Comparison of ENCODE assay signal across 8 cellular contexts in the genomic region with DNA sequence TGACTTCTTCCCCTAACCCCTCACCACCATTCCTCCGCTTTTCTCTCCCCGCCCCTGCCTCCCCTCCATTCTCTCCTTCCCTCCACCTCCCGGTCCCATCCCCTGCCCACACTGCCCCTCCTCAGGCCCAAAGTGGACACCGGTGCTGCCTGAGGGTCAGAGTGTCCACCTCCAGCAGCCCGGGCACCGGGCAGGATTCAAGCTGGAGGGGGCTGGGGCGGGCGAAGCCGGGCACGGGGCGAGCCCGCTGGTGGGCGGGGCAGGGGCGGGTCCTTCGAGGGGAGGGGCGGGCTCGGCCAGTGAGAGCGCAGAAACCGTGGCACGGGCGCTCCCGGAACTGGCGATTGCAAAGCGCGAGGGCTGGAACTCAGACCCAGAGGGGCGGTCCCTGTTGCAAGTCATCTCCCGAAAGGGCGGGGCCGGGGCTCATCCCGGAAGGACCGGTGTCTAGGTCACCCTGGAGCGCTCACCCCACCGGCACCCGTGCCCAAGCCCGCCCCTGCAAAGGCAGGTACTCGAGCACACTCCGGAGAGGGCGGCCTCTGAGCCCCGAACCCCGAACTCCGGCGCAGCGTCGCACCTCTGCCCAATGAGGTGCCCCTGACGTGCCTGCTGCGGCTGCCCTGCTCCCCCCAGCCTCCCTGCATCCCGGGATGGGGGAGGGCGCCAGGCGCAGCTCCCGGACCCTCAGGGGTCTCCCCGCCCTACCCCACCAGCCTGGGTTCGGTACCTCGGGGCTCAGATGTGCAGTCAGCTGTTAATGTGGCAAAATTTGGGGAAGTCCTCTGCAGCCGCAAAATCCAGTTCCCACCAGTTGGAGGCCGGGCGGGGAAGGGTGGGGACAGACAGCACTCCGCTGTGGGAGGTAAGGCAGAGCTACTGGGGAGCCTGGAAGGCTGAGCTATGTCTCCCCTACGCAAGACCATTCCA. TPM values are rescaled to one million over a fixed set of nuclear protein-coding genes. Genes with fewer than 3 reads are reported as not detected.
DNase-seq lines count a peak whose midpoint lies in the region; ATAC-seq lines count a peak whose summit lies in the region.

No MANE protein-coding gene starts in this region.

- DNase-seq in GM19240 (ENCODE audit: insufficient read length, low spot score) (peak; percentile 99), NCI-H748 (lab: John Stamatoyannopoulos, UW; ENCODE audit: unreplicated experiment) (peak; percentile 96), medulla oblongata (ENCODE audit: extremely low spot score) (peak; percentile 83)
- peak; percentile 98 for DNase-seq in activated CD4-positive, alpha-beta memory T cell treated with anti-CD3 and anti-CD28 coated beads for 36 hours
- DNase-seq in stimulated activated CD8-positive, alpha-beta memory T cell treated with anti-CD3 and anti-CD28 coated beads, Interleukin-12 subunit alpha, Interleukin-12 subunit beta, amount 100 ng/mL, for 1 hour (ENCODE audit: low read depth): peak; percentile 81

- H3K27ac ChIP-seq in BLaER1 treated with 17β-estradiol and CSF1 and Interleukin-3, amounts not matched to agents 10 nM and 100 nM: peak overlapping the region; percentile 65 to 85 (median 78); a peak in 21 of 22 replicates
- no peak overlapping the region for H3K27ac ChIP-seq in ectodermal cell (ENCODE audit: insufficient read depth, low read depth, low read length, poor library complexity, severe bottlenecking)

- H3K27me3 Mint-ChIP-seq in activated CD4-positive, alpha-beta memory T cell treated with anti-CD3 and anti-CD28 coated beads for 36 hours: no peaks in the 10 kb centered on the region

- H3K4me3 Mint-ChIP-seq in activated CD4-positive, alpha-beta memory T cell treated with anti-CD3 and anti-CD28 coated beads for 36 hours: peak overlapping the region; percentile 71

- POLR2A ChIA-PET in activated CD4-positive, alpha-beta memory T cell treated with anti-CD3 and anti-CD28 coated beads for 36 hours (lab: Charles Lee): interaction anchor here (0.9 to 1.1 kb wide), 2 partner anchors 15 to 17 kb away, joined by 3 read pairs; no protein-coding TSS in a partner anchor

- peaks cover 60 to 74% (median 69%) of the 10 kb centered on the region in 10 experiments for H3K4me1 ChIP-seq in BLaER1 treated with 17β-estradiol and CSF1 and Interleukin-3, amounts not matched to agents 10 nM and 100 nM
- peaks cover 9% of the 10 kb centered on the region for H3K4me1 ChIP-seq in ectodermal cell (ENCODE audit: control insufficient read depth, insufficient read depth, low read length)

- H3K27ac Mint-ChIP-seq in activated CD4-positive, alpha-beta memory T cell treated with anti-CD3 and anti-CD28 coated beads for 36 hours: peak overlapping the region; percentile 62

- H3K4me1 Mint-ChIP-seq in activated CD4-positive, alpha-beta memory T cell treated with anti-CD3 and anti-CD28 coated beads for 36 hours (ENCODE audit: low read depth): peaks cover 32% of the 10 kb centered on the region

- H3K9me3 ChIP-seq in BLaER1 treated with 17β-estradiol and CSF1 and Interleukin-3, amounts not matched to agents 10 nM and 100 nM (replicated peaks in 1 of 11): peaks cover 0 to 11% (median 0%) of the 10 kb centered on the region in 11 experiments; a peak in 7 of 22 replicates
- H3K9me3 ChIP-seq in ectodermal cell (ENCODE audit: control insufficient read depth, low read length): no peaks in the 10 kb centered on the region

- H3K4me2 ChIP-seq in BLaER1 treated with 17β-estradiol and CSF1 and Interleukin-3, amounts not matched to agents 10 nM and 100 nM: peak overlapping the region; percentile 92 to 99 (median 97)

- peak; percentile 89 for ATAC-seq in HG03442 (IDR thresholded peaks at IDR 0.05; ENCODE audit: unreplicated experiment)

- H4K20me1 ChIP-seq in BLaER1 treated with 17β-estradiol and CSF1 and Interleukin-3, amounts not matched to agents 10 nM and 100 nM: peaks cover 0 to 15% (median 0%) of the 10 kb centered on the region in 11 experiments; a peak in 4 of 22 replicates

- peak overlapping the region; percentile 66 to 82 (median 79) for H3K9ac ChIP-seq in BLaER1 treated with 17β-estradiol and CSF1 and Interleukin-3, amounts not matched to agents 10 nM and 100 nM

- intact Hi-C loops in activated CD4-positive, alpha-beta memory T cell treated with anti-CD3 and anti-CD28 coated beads for 36 hours (cut with micrococcal nuclease): loop anchor here (1.0 kb wide), 1 partner anchor 28 kb away; no protein-coding TSS in a partner anchor

- peaks cover 0 to 33% (median 0%) of the 10 kb centered on the region in 11 experiments; a peak in 9 of 22 replicates for H3K36me3 ChIP-seq in BLaER1 treated with 17β-estradiol and CSF1 and Interleukin-3, amounts not matched to agents 10 nM and 100 nM
- H3K36me3 ChIP-seq in ectodermal cell (ENCODE audit: control insufficient read depth, insufficient read depth, low read length): no peaks in the 10 kb centered on the region

- CTCF ChIA-PET in activated CD4-positive, alpha-beta memory T cell treated with anti-CD3 and anti-CD28 coated beads for 36 hours (lab: Charles Lee): interaction anchor here (1.3 to 4.8 kb wide), 5 partner anchors 10 to 370 kb away, joined by 8 to 43 read pairs (median 10); a partner anchor contains a TSS

- H3K4me3 ChIP-seq in BLaER1 treated with 17β-estradiol and CSF1 and Interleukin-3, amounts not matched to agents 10 nM and 100 nM: peak overlapping the region; percentile 64 to 86 (median 72)
- peak overlapping the region; percentile 63 for H3K4me3 ChIP-seq in ectodermal cell (ENCODE audit: insufficient read depth, low read depth, low read length)

- 3 to 4% methylated on average over 58 of the region's 58 CpGs for WGBS in ectodermal cell, 2 experiments

- H3K9me3 Mint-ChIP-seq in activated CD4-positive, alpha-beta memory T cell treated with anti-CD3 and anti-CD28 coated beads for 36 hours: no peaks in the 10 kb centered on the region

- peaks cover 15% of the 10 kb centered on the region for H3K36me3 Mint-ChIP-seq in activated CD4-positive, alpha-beta memory T cell treated with anti-CD3 and anti-CD28 coated beads for 36 hours

- H3K27me3 ChIP-seq in BLaER1 treated with 17β-estradiol and CSF1 and Interleukin-3, amounts not matched to agents 10 nM and 100 nM: no peaks in the 10 kb centered on the region
- H3K27me3 ChIP-seq in ectodermal cell (ENCODE audit: control insufficient read depth, insufficient read depth, low read length, poor library complexity, severe bottlenecking): peaks cover 8% of the 10 kb centered on the region

RNA-seq across cellular contexts. Expression of a gene that starts 16.5 kb away (rescaled TPM):
- total RNA-seq in activated CD4-positive, alpha-beta memory T cell treated with anti-CD3 and anti-CD28 coated beads for 36 hours: under 1 TPM; 0.41 to 0.69 TPM
- polyA plus RNA-seq in ectodermal cell (2013, experiment 1 of 4): 49.6 TPM
- polyA plus RNA-seq in ectodermal cell (2013, experiment 2 of 4): 35.2 TPM
- polyA plus RNA-seq in ectodermal cell (2013, experiment 3 of 4): 50.7 TPM
- 58.4 TPM for polyA plus RNA-seq in ectodermal cell (2013, experiment 4 of 4)

RNA-seq across cellular contexts. Expression of a gene that starts 27.1 kb away (rescaled TPM):
- 1 to 10 TPM; 7.6 to 8.3 TPM for total RNA-seq in activated CD4-positive, alpha-beta memory T cell treated with anti-CD3 and anti-CD28 coated beads for 36 hours
- 4.6 TPM for polyA plus RNA-seq in ectodermal cell (2013, experiment 1 of 4)
- 2.9 TPM for polyA plus RNA-seq in ectodermal cell (2013, experiment 2 of 4)
- 3.3 TPM for polyA plus RNA-seq in ectodermal cell (2013, experiment 3 of 4)
- 2.6 TPM for polyA plus RNA-seq in ectodermal cell (2013, experiment 4 of 4)
